In genomic region chr7:22952306-22953011, GRCh38 we compare ENCODE assay signal across 1 cellular context.
TF ChIP-seq lines count a peak whose summit lies in the region.

No MANE protein-coding gene starts in this region.

TF ChIP-seq in GM23338, 12 proteins besides CTCF, POLR2A, EP300 and RAD21 (continued from another document):
- no peak for TF ChIP-seq ZNF462 (CRISPR knock-in tag; IDR thresholded peaks at IDR 0.05)
- no peak for TF ChIP-seq ZNF331 (CRISPR knock-in tag; IDR thresholded peaks at IDR 0.05; ENCODE audit: low read depth)
- no peak for TF ChIP-seq JUNB (IDR thresholded peaks at IDR 0.05; ENCODE audit: unreplicated experiment)
- no peak for TF ChIP-seq POLR2AphosphoS5 (IDR thresholded peaks at IDR 0.05; ENCODE audit: low read depth)
- TF ChIP-seq EZH2phosphoT487 (IDR thresholded peaks at IDR 0.05; ENCODE audit: unreplicated experiment): no peak
- TF ChIP-seq CREB1 (CRISPR knock-in tag; IDR thresholded peaks at IDR 0.05; ENCODE audit: low read depth): no peak
- no peak for TF ChIP-seq STAT1 (IDR thresholded peaks at IDR 0.05; ENCODE audit: unreplicated experiment)
- no peak for TF ChIP-seq ETS1 (IDR thresholded peaks at IDR 0.05)
- TF ChIP-seq NANOG (IDR thresholded peaks at IDR 0.05; ENCODE audit: borderline replicate concordance): no peak
- no peak for TF ChIP-seq REST (IDR thresholded peaks at IDR 0.05; ENCODE audit: unreplicated experiment)
